ENCODE assay signal across 1 cellular context in the genomic region with DNA sequence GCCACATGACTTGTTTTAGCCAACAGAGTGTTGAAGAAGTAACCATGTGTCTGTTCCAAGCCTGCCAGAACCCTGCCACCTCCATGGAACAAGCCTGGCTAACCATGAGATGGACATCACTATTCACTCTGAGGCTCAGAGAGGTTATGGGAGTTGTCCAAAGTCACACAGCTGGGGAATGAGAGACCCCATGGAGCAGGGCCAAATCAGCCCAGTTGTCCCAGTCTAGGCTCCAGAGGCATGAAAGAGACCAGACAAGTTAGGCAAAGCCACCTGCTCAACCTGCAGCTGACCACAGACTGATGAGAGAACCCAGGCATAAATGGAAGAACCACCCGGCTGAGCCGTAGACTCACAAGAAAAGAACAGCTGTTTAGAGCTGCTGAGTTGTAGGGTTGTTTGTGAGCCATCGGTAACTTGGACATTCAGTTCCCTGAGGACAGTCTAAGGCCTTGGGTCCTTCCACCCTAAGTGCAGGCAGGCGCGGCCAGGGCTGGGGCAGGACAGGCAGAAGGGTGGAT.
TF ChIP-seq lines count a peak whose summit lies in the region.

No MANE protein-coding gene starts in this region.

TF ChIP-seq in IMR-90, 13 proteins besides CTCF, POLR2A, EP300 and RAD21 (continued from another document):
- TF ChIP-seq USF2 (IDR thresholded peaks at IDR 0.05; ENCODE audit: low read depth, low read length) = 0 out of 2 replicates have a peak, but pooled peaks have one; percentile 14
- no peak for TF ChIP-seq CEBPB (IDR thresholded peaks at IDR 0.05; ENCODE audit: low read depth, low read length)
- TF ChIP-seq NFE2L2 (IDR thresholded peaks at IDR 0.05; ENCODE audit: low read depth, low read length) = no peak
